ENCODE assay signal across 11 cellular contexts in genomic region chr16:57532251-57532625, GRCh38. TPM values are rescaled to one million over a fixed set of nuclear protein-coding genes. Genes with fewer than 3 reads are reported as not detected.
A peak's percentile ranks its signal among the peaks of the same experiment; 100 is the strongest.
DNase-seq lines count a peak whose midpoint lies in the region; ATAC-seq and TF ChIP-seq lines count a peak whose summit lies in the region.
"Had no signal": no experiment of that assay in that cellular context is flagged by ENCODE, and none has a peak within 500 bp of the region (broad histone marks: within the 10 kb centered on the region; RNA-seq: fewer than 3 reads in every experiment).

No MANE protein-coding gene starts in this region.

- H3K36me3 Mint-ChIP-seq in T-helper 2 cell treated with Interferon-gamma antibody and Interleukin-4, amounts not matched to agents 5 μg/mL and 100 μg/mL, for 36 hours (ENCODE audit: low read depth) = peaks cover 8% of the 10 kb centered on the region
- peaks cover 13% of the 10 kb centered on the region for H3K36me3 Mint-ChIP-seq in endothelial cell (ENCODE audit: low read depth, unreplicated experiment)

- POLR2A ChIA-PET in PC-9 (lab: Charles Lee; ENCODE audit: unreplicated experiment) = no interaction called here

- H3K36me3 ChIP-seq in Loucy (ENCODE audit: insufficient read depth, low read length) (peaks cover 5% of the 10 kb centered on the region; the same call in 1 of the 2 replicates), spleen (peaks cover 0 to 8% (median 2%) of the 10 kb centered on the region in 6 donors), PC-9 (ENCODE audit: low read depth) (no peaks in the 10 kb centered on the region)

- no TSS peak for BruUV-seq in PC-9 (replicated peaks; lab: Mats Ljungman, UMichigan)

- H3K27me3 Mint-ChIP-seq in T-helper 2 cell treated with Interferon-gamma antibody and Interleukin-4, amounts not matched to agents 5 μg/mL and 100 μg/mL, for 36 hours (ENCODE audit: low read depth) = no peaks in the 10 kb centered on the region
- peaks cover 29% of the 10 kb centered on the region for H3K27me3 Mint-ChIP-seq in endothelial cell (ENCODE audit: unreplicated experiment)

- ATAC-seq in HG02870 (IDR thresholded peaks at IDR 0.05; ENCODE audit: unreplicated experiment) = no peak
- ATAC-seq: A549 had no signal

- H3K4me1 ChIP-seq in Loucy (ENCODE audit: insufficient read depth, low read length, poor library complexity, severe bottlenecking) (peaks cover 71% of the 10 kb centered on the region), spleen (peaks cover 38 to 83% (median 77%) of the 10 kb centered on the region in 6 donors), PC-9 (replicated peaks; ENCODE audit: insufficient read depth) (no peaks in the 10 kb centered on the region; the same call in 1 of the 2 replicates)

- H3K9ac ChIP-seq in Loucy (ENCODE audit: low read depth, low read length, poor library complexity, severe bottlenecking) = peak overlapping the region; percentile 90
- H3K9ac ChIP-seq: KMS-11 had no signal

- H3K9me2 ChIP-seq in Loucy (replicated peaks; ENCODE audit: low read depth, low read length) (no peaks in the 10 kb centered on the region), PC-9 (ENCODE audit: insufficient read depth) (no peaks in the 10 kb centered on the region)

- no peak for DNase-seq in T-helper 2 cell treated with Interferon-gamma antibody and Interleukin-4, amounts not matched to agents 5 μg/mL and 100 μg/mL, for 36 hours (ENCODE audit: low spot score)
- DNase-seq in T-helper 2 cell (no peak), endothelial cell (ENCODE audit: low spot score) (no peak), spleen (peak; percentile 69), ecto neural progenitor cell (ENCODE audit: low spot score) (no peak), PC-9 (no peak)

- TF ChIP-seq CTCF in Loucy (conservative IDR thresholded peaks at IDR 0.05; ENCODE audit: low read length) (no peak), endothelial cell (IDR thresholded peaks at IDR 0.05; ENCODE audit: unreplicated experiment) (no peak), spleen (IDR thresholded peaks at IDR 0.05 in 8 of 11, conservative IDR thresholded peaks at IDR 0.05 in 3 of 11) (no peak), PC-9 (conservative IDR thresholded peaks at IDR 0.05) (no peak)

- H2AFZ ChIP-seq in Loucy (ENCODE audit: low read length) (no peak overlapping the region), PC-9 (no peak overlapping the region)

- CTCF ChIA-PET in PC-9 (lab: Charles Lee) = interaction anchor here (0.7 kb wide), 1 partner anchor 11 kb away, joined by 3 read pairs; no protein-coding TSS in a partner anchor

- H3K4me3 ChIP-seq in Loucy (ENCODE audit: low read length, poor library complexity, severe bottlenecking) (peak overlapping the region; percentile 89), spleen (peak overlapping the region in 1 of 8 donors; percentile 20), PC-9 (no peak overlapping the region)
- H3K4me3 ChIP-seq: A549 had no signal

- peak overlapping the region; percentile 97 for H3K27ac Mint-ChIP-seq in T-helper 2 cell treated with Interferon-gamma antibody and Interleukin-4, amounts not matched to agents 5 μg/mL and 100 μg/mL, for 36 hours
- H3K27ac Mint-ChIP-seq in endothelial cell (ENCODE audit: unreplicated experiment) = peak overlapping the region; percentile 91

- no peaks in the 10 kb centered on the region for H3K9me3 Mint-ChIP-seq in T-helper 2 cell treated with Interferon-gamma antibody and Interleukin-4, amounts not matched to agents 5 μg/mL and 100 μg/mL, for 36 hours
- no peaks in the 10 kb centered on the region for H3K9me3 Mint-ChIP-seq in endothelial cell (ENCODE audit: unreplicated experiment)

- H3K79me2 ChIP-seq in Loucy (ENCODE audit: insufficient read depth, low read length) (peaks cover 63% of the 10 kb centered on the region), PC-9 (ENCODE audit: low read depth) (no peaks in the 10 kb centered on the region)

- H3K9me3 ChIP-seq in Loucy (ENCODE audit: insufficient read depth, low read depth, low read length) (no peaks in the 10 kb centered on the region), spleen (no peaks in the 10 kb centered on the region), PC-9 (ENCODE audit: insufficient read depth, low read depth) (no peaks in the 10 kb centered on the region)
- H3K9me3 ChIP-seq: A549, tibial nerve had no signal

- intact Hi-C loops in spleen (cut with DNase I; ENCODE audit: low total_unique reads) (no loop called here), PC-9 (cut with micrococcal nuclease; ENCODE audit: unreplicated experiment) (no loop called here)

- peaks cover 62% of the 10 kb centered on the region for H3K4me1 Mint-ChIP-seq in T-helper 2 cell treated with Interferon-gamma antibody and Interleukin-4, amounts not matched to agents 5 μg/mL and 100 μg/mL, for 36 hours (ENCODE audit: low read depth)
- H3K4me1 Mint-ChIP-seq in endothelial cell (ENCODE audit: unreplicated experiment) = peaks cover 52% of the 10 kb centered on the region

- peak overlapping the region; percentile 13 for H3K4me3 Mint-ChIP-seq in T-helper 2 cell treated with Interferon-gamma antibody and Interleukin-4, amounts not matched to agents 5 μg/mL and 100 μg/mL, for 36 hours
- peak overlapping the region; percentile 82 for H3K4me3 Mint-ChIP-seq in endothelial cell (ENCODE audit: unreplicated experiment)

- 73 to 80% (median 75%) methylated on average over 7 to 8 of the region's 8 CpGs for WGBS in spleen, 5 donors

- H4K20me1 ChIP-seq in Loucy (ENCODE audit: insufficient read depth, low read length, poor library complexity, severe bottlenecking) (no peaks in the 10 kb centered on the region), PC-9 (ENCODE audit: insufficient read depth) (no peaks in the 10 kb centered on the region)

- H3K4me2 ChIP-seq in Loucy (ENCODE audit: low read depth, low read length, poor library complexity, severe bottlenecking) = peak overlapping the region; percentile 77
- no peak overlapping the region for H3K4me2 ChIP-seq in PC-9
- H3K4me2 ChIP-seq: KMS-11 had no signal

- H3F3A ChIP-seq in Loucy (ENCODE audit: low read depth) (peaks cover 10% of the 10 kb centered on the region; the same call in 1 of the 2 replicates), PC-9 (ENCODE audit: insufficient read depth, low read depth) (peaks cover 12% of the 10 kb centered on the region; the same call in 1 of the 2 replicates)

- H3K27me3 ChIP-seq in Loucy (ENCODE audit: insufficient read depth, low read length, poor library complexity, severe bottlenecking) (no peaks in the 10 kb centered on the region), spleen (replicated peaks in 1 of 7) (peaks cover 0 to 22% (median 4%) of the 10 kb centered on the region in 7 donors), PC-9 (ENCODE audit: insufficient read depth, low read depth) (no peaks in the 10 kb centered on the region)
- H3K27me3 ChIP-seq: tibial nerve had no signal

- no peak for TF ChIP-seq POLR2A in spleen (IDR thresholded peaks at IDR 0.05)

- H3K27ac ChIP-seq in spleen (peak overlapping the region in 4 of 8 donors; percentile 46 to 96 (median 94)), PC-9 (no peak overlapping the region)
- H3K27ac ChIP-seq: KMS-11 had no signal

RNA-seq across cellular contexts. Expression of gene CCDC102A, which starts 4.1 kb away (rescaled TPM):
- total RNA-seq in endothelial cell (ENCODE audit: unreplicated experiment) = 14.6 TPM
- total RNA-seq in spleen = 10 to 100 TPM in 2 of 7 donors, 1 to 10 TPM in 5; 7.0 to 14.8 (median 7.9) TPM
- 1 to 10 TPM; 4.6 to 7.7 (median 4.8) TPM for polyA plus RNA-seq in spleen
- 8.1 and 11.8 TPM in 2 replicates for total RNA-seq in PC-9 (2021)

RNA-seq across cellular contexts. Expression of gene ADGRG5, which starts 10.2 kb away (rescaled TPM):
- 0.28 TPM for total RNA-seq in endothelial cell (ENCODE audit: unreplicated experiment)
- total RNA-seq in spleen = 10 to 100 TPM in 6 of 7 donors, 1 to 10 TPM in 1; 7.3 to 23.8 (median 13.6) TPM
- 1 to 10 TPM; 5.2 to 9.7 (median 9.3) TPM for polyA plus RNA-seq in spleen
- not detected in 2 replicates for total RNA-seq in PC-9 (2021)

RNA-seq across cellular contexts. Expression of gene DOK4, which starts 45.9 kb away (rescaled TPM):
- total RNA-seq in endothelial cell (ENCODE audit: unreplicated experiment) (69.4 TPM), spleen (10 to 100 TPM in 6 of 7 donors, 1 to 10 TPM in 1; 7.3 to 19.8 (median 16.1) TPM), PC-9 (2021) (27.4 and 38.7 TPM in 2 replicates)
- polyA plus RNA-seq in spleen = 10 to 100 TPM in 1 of 3 donors, 1 to 10 TPM in 2; 4.1 to 10.0 (median 5.5) TPM
